In genomic region chr11:14522801-14523200, GRCh38 we compare ENCODE assay signal across 26 cellular contexts. TPM values are rescaled to one million over a fixed set of nuclear protein-coding genes. Genes with fewer than 3 reads are reported as not detected.
DNase-seq lines count a peak whose midpoint lies in the region; ATAC-seq, FAIRE-seq and TF ChIP-seq lines count a peak whose summit lies in the region.
"Had no signal": no experiment of that assay in that cellular context is flagged by ENCODE, and none has a peak within 500 bp of the region (broad histone marks: within the 10 kb centered on the region; RNA-seq: fewer than 3 reads in every experiment).

No MANE protein-coding gene starts in this region.

- no peak for TF ChIP-seq RAD21 in K562 (CRISPR knock-in tag; conservative IDR thresholded peaks at IDR 0.05 in 1 of 2, IDR thresholded peaks at IDR 0.05 in 1 of 2)

- no peaks in the 10 kb centered on the region for H3K9me3 Mint-ChIP-seq in activated naive CD8-positive, alpha-beta T cell (ENCODE audit: low read depth)
- H3K9me3 Mint-ChIP-seq in activated naive CD8-positive, alpha-beta T cell treated with anti-CD3 and anti-CD28 coated beads for 36 hours = no peaks in the 10 kb centered on the region
- no peaks in the 10 kb centered on the region for H3K9me3 Mint-ChIP-seq in natural killer cell
- no peaks in the 10 kb centered on the region for H3K9me3 Mint-ChIP-seq in natural killer cell treated with Interleukin-12 subunit alpha and Interleukin-12 subunit beta and Interleukin-15 and Interleukin-18, amount 100 ng/mL, for 72 hours
- H3K9me3 Mint-ChIP-seq: CD4-positive, alpha-beta memory T cell; CD8-positive, alpha-beta memory T cell had no signal

- H3K4me1 Mint-ChIP-seq in activated naive CD8-positive, alpha-beta T cell (ENCODE audit: low read depth) = peaks cover 21% of the 10 kb centered on the region
- peaks cover 7% of the 10 kb centered on the region for H3K4me1 Mint-ChIP-seq in activated naive CD8-positive, alpha-beta T cell treated with anti-CD3 and anti-CD28 coated beads for 36 hours
- H3K4me1 Mint-ChIP-seq in natural killer cell = peaks cover 26 to 28% of the 10 kb centered on the region in 2 donors
- H3K4me1 Mint-ChIP-seq in natural killer cell treated with Interleukin-12 subunit alpha and Interleukin-12 subunit beta and Interleukin-15 and Interleukin-18, amount 100 ng/mL, for 72 hours (ENCODE audit: low read depth in 2 of 2) = peaks cover 22 to 24% of the 10 kb centered on the region in 2 donors

- no peak overlapping the region for H3K4me3 Mint-ChIP-seq in activated naive CD8-positive, alpha-beta T cell
- no peak overlapping the region for H3K4me3 Mint-ChIP-seq in activated naive CD8-positive, alpha-beta T cell treated with anti-CD3 and anti-CD28 coated beads for 36 hours
- peak overlapping the region; percentile 28 for H3K4me3 Mint-ChIP-seq in natural killer cell
- no peak overlapping the region for H3K4me3 Mint-ChIP-seq in natural killer cell treated with Interleukin-12 subunit alpha and Interleukin-12 subunit beta and Interleukin-15 and Interleukin-18, amount 100 ng/mL, for 72 hours
- H3K4me3 Mint-ChIP-seq: B cell; CD4-positive, alpha-beta memory T cell had no signal

- H3K4me2 ChIP-seq in K562 (ENCODE audit: insufficient read depth, low read length) = no peak overlapping the region
- H3K4me2 ChIP-seq: A549; BLaER1 treated with 17β-estradiol and CSF1 and Interleukin-3, amounts not matched to agents 10 nM and 100 nM had no signal

- H3K4me3 ChIP-seq in K562 = no peak overlapping the region
- H3K4me3 ChIP-seq: A549; BLaER1 treated with 17β-estradiol and CSF1 and Interleukin-3, amounts not matched to agents 10 nM and 100 nM; GM12878 had no signal

- H3K36me3 Mint-ChIP-seq in activated naive CD8-positive, alpha-beta T cell = peaks cover 6% of the 10 kb centered on the region
- H3K36me3 Mint-ChIP-seq in activated naive CD8-positive, alpha-beta T cell treated with anti-CD3 and anti-CD28 coated beads for 36 hours = peaks cover 23% of the 10 kb centered on the region
- H3K36me3 Mint-ChIP-seq in natural killer cell = peaks cover 7% of the 10 kb centered on the region
- peaks cover 17% of the 10 kb centered on the region for H3K36me3 Mint-ChIP-seq in natural killer cell treated with Interleukin-12 subunit alpha and Interleukin-12 subunit beta and Interleukin-15 and Interleukin-18, amount 100 ng/mL, for 72 hours

- H3K27ac ChIP-seq in K562 (ENCODE audit: extremely low read depth, low read depth, low read length) = no peak overlapping the region
- H3K27ac ChIP-seq: 22Rv1; A549; BLaER1 treated with 17β-estradiol and CSF1 and Interleukin-3, amounts not matched to agents 10 nM and 100 nM; C4-2B had no signal

- H3K79me2 ChIP-seq in K562 (ENCODE audit: control insufficient read depth, insufficient read depth, low read length) = peaks cover 32% of the 10 kb centered on the region

- no peak overlapping the region for H3K9ac ChIP-seq in K562 (ENCODE audit: insufficient read depth in 1 of 2, low read depth in 2 of 2, low read length in 2 of 2)
- H3K9ac ChIP-seq: BLaER1 treated with 17β-estradiol and CSF1 and Interleukin-3, amounts not matched to agents 10 nM and 100 nM had no signal

- in situ Hi-C loops in K562 (cut with MboI) = loop anchor here (10.0 kb wide), 1 partner anchor 372 kb away; the partner anchor contains the start of gene CYP2R1

- FAIRE-seq in K562 (lab: Jason Lieb, UNC) = no peak
- FAIRE-seq: A549, GM12878, GM12892, GM18507 had no signal

- ATAC-seq in natural killer cell (no peak), K562 (no peak), GM21737 (IDR thresholded peaks at IDR 0.05; ENCODE audit: unreplicated experiment) (no peak), GM19463 (IDR thresholded peaks at IDR 0.05; ENCODE audit: unreplicated experiment) (no peak)
- ATAC-seq in natural killer cell treated with Interleukin-12 subunit alpha and Interleukin-12 subunit beta and Interleukin-15 and Interleukin-18, amount 100 ng/mL, for 72 hours = no peak
- ATAC-seq: A549, GM12878 had no signal

- no peaks in the 10 kb centered on the region for H3K9me1 ChIP-seq in K562 (ENCODE audit: control insufficient read depth, insufficient read depth, low read length)

- peak overlapping the region; percentile 18 for H3K27ac Mint-ChIP-seq in activated naive CD8-positive, alpha-beta T cell
- H3K27ac Mint-ChIP-seq in activated naive CD8-positive, alpha-beta T cell treated with anti-CD3 and anti-CD28 coated beads for 36 hours = no peak overlapping the region
- H3K27ac Mint-ChIP-seq in natural killer cell = no peak overlapping the region
- no peak overlapping the region for H3K27ac Mint-ChIP-seq in natural killer cell treated with Interleukin-12 subunit alpha and Interleukin-12 subunit beta and Interleukin-15 and Interleukin-18, amount 100 ng/mL, for 72 hours
- H3K27ac Mint-ChIP-seq: B cell had no signal

- POLR2A ChIA-PET in K562 (lab: Yijun Ruan, JAX) = interaction anchor here (1.1 kb wide), 1 partner anchor 24 kb away, joined by 3 read pairs; no protein-coding TSS in a partner anchor

- H3K27me3 ChIP-seq in K562 (ENCODE audit: control insufficient read depth in 2 of 2, insufficient read depth in 2 of 2, low read length in 2 of 2) = no peaks in the 10 kb centered on the region
- H3K27me3 ChIP-seq: BLaER1 treated with 17β-estradiol and CSF1 and Interleukin-3, amounts not matched to agents 10 nM and 100 nM had no signal

- H4K20me1 ChIP-seq in K562 (replicated peaks; ENCODE audit: control insufficient read depth, insufficient read depth, low read length) = 0 out of 2 replicates have a peak, but pooled peaks cover 4% of the 10 kb centered on the region

- peaks cover 20% of the 10 kb centered on the region; the same call in 2 of the 3 replicates for H3K36me3 ChIP-seq in K562 (ENCODE audit: control insufficient read depth, insufficient read depth, low read length)

- 100% methylated on average over 1 of the region's 1 CpG for WGBS in K562 (ENCODE audit: insufficient coverage, low coverage, missing lambda C conversion rate)

- intact Hi-C loops in natural killer cell (cut with micrococcal nuclease) = loop anchor here (5.0 kb wide), 3 partner anchors 54 to 244 kb away; partner anchors contain the start of gene PDE3B
- intact Hi-C loops in K562 (cut with micrococcal nuclease) = loop anchor here (5.0 kb wide), 3 partner anchors 120 to 370 kb away; partner anchors contain the start of genes CYP2R1 and PDE3B

- no peak for TF ChIP-seq EP300 in K562 (IDR thresholded peaks at IDR 0.05; ENCODE audit: low read length)

- TF ChIP-seq CTCF in natural killer cell (IDR thresholded peaks at IDR 0.05) (no peak), K562 (IDR thresholded peaks at IDR 0.05 in 2 of 3, conservative IDR thresholded peaks at IDR 0.05 in 1 of 3; ENCODE audit: insufficient read depth in 2 of 3, low read depth in 1 of 3, low read length in 3 of 3) (no peak)

- H2AFZ ChIP-seq in K562 (ENCODE audit: low read depth, low read length) = no peak overlapping the region

- H3K4me1 ChIP-seq in K562 (replicated peaks in 1 of 2; ENCODE audit: control insufficient read depth in 2 of 2, insufficient read depth in 2 of 2, low read length in 2 of 2) = peaks cover 6 to 8% of the 10 kb centered on the region in 2 experiments; a peak in 3 of 5 replicates

- no TSS peak for BruUV-seq in K562 (replicated peaks; lab: Mats Ljungman, UMichigan)

- no peaks in the 10 kb centered on the region for H3K9me3 ChIP-seq in K562 (replicated peaks; ENCODE audit: control insufficient read depth, insufficient read depth, low read depth, low read length)
- H3K9me3 ChIP-seq: A549; BLaER1 treated with 17β-estradiol and CSF1 and Interleukin-3, amounts not matched to agents 10 nM and 100 nM had no signal

- no peaks in the 10 kb centered on the region for H3K27me3 Mint-ChIP-seq in activated naive CD8-positive, alpha-beta T cell
- no peaks in the 10 kb centered on the region for H3K27me3 Mint-ChIP-seq in activated naive CD8-positive, alpha-beta T cell treated with anti-CD3 and anti-CD28 coated beads for 36 hours
- H3K27me3 Mint-ChIP-seq in natural killer cell (ENCODE audit: low read depth in 2 of 2) = no peaks in the 10 kb centered on the region
- H3K27me3 Mint-ChIP-seq in natural killer cell treated with Interleukin-12 subunit alpha and Interleukin-12 subunit beta and Interleukin-15 and Interleukin-18, amount 100 ng/mL, for 72 hours = no peaks in the 10 kb centered on the region
- H3K27me3 Mint-ChIP-seq: B cell; CD4-positive, alpha-beta memory T cell; CD8-positive, alpha-beta memory T cell had no signal

- CTCF ChIA-PET in K562 (lab: Yijun Ruan, JAX; ENCODE audit: low intra/inter-chr PET ratio) = no interaction called here

- no peak for DNase-seq in activated naive CD8-positive, alpha-beta T cell treated with anti-CD3 and anti-CD28 coated beads for 36 hours
- no peak for DNase-seq in natural killer cell
- DNase-seq in natural killer cell treated with Interleukin-12 subunit alpha and Interleukin-12 subunit beta and Interleukin-15 and Interleukin-18, amount 100 ng/mL, for 72 hours (ENCODE audit: low spot score) = no peak
- DNase-seq in K562 (ENCODE audit: extremely low read depth in 1 of 4, low spot score in 3 of 4) = no peak
- DNase-seq: AML-193; CD4-positive, alpha-beta memory T cell; CD8-positive, alpha-beta memory T cell; COR-L47; DMS 273 treated with DMSO at 0.1 percent for 48 hours; DMS153; DMS53; DMS79; DND-41; EL; GDM1 had no signal

- no peak for TF ChIP-seq POLR2A in K562 (conservative IDR thresholded peaks at IDR 0.05)

RNA-seq across cellular contexts. Expression of gene PSMA1, which starts 2.6 kb away (rescaled TPM):
- 100 to 1,000 TPM; 355 to 367 TPM for total RNA-seq in activated naive CD8-positive, alpha-beta T cell treated with anti-CD3 and anti-CD28 coated beads for 36 hours
- total RNA-seq in natural killer cell (100 to 1,000 TPM; 143 to 176 (median 155) TPM), K562 (2014; rRNA removed) (281 and 317 TPM in 2 replicates), K562 (2014; rRNA removed; fragmentation: Illumina TruSeq; extraction: Trizol) (424 and 473 TPM in 2 replicates), K562 (2015; rRNA removed; fragmentation: Illumina TruSeq; extraction: Trizol) (379 and 441 TPM in 2 replicates), K562 (2021) (284 and 295 TPM in 2 replicates)
- total RNA-seq in natural killer cell treated with Interleukin-12 subunit alpha and Interleukin-12 subunit beta and Interleukin-15 and Interleukin-18, amount 100 ng/mL, for 72 hours = 100 to 1,000 TPM; 219 to 259 TPM
- 169 and 321 TPM in 2 replicates for total RNA-seq in K562 (2011; cell fraction: chromatin; rRNA removed; ENCODE audit: low replicate concordance)
- total RNA-seq in K562 (2011; cell fraction: nucleolus; rRNA removed) = 117 and 149 TPM in 2 replicates
- total RNA-seq in K562 (2011; cell fraction: nucleoplasm; rRNA removed) = 172 and 211 TPM in 2 replicates
- polyA plus RNA-seq in K562 (2011; rRNA removed) (374 and 470 TPM in 2 replicates), K562 (2014; fragmentation: Illumina TruSeq; extraction: Trizol) (254 and 283 TPM in 2 replicates), K562 (2014; fragmentation: Nextera tagmentation; extraction: Ambion mirVana) (1,000 to 10,000 TPM in 1 of 2 experiments, 100 to 1,000 TPM in 1; 820 to 1,007 TPM), K562 (2014; rRNA removed) (336 and 338 TPM in 2 replicates)
- polyA plus RNA-seq in K562 (2011; cell fraction: cytosol; rRNA removed) = 169 and 312 TPM in 2 replicates
- polyA plus RNA-seq in K562 (2011; cell fraction: nucleus; rRNA removed) = 253 and 345 TPM in 2 replicates
- polyA plus RNA-seq in K562 (2012) = 377 and 384 TPM in 2 replicates
- 379 and 387 TPM in 2 replicates for polyA minus RNA-seq in K562 (2011; rRNA and poly(A)+ RNA removed)
- polyA minus RNA-seq in K562 (2011; cell fraction: cytosol; rRNA and poly(A)+ RNA removed) = 127 and 156 TPM in 2 replicates
- polyA minus RNA-seq in K562 (2011; cell fraction: nucleus; rRNA and poly(A)+ RNA removed) = 110 and 145 TPM in 2 replicates

RNA-seq across cellular contexts. Expression of gene COPB1, which starts 23.2 kb away (rescaled TPM):
- total RNA-seq in activated naive CD8-positive, alpha-beta T cell treated with anti-CD3 and anti-CD28 coated beads for 36 hours = 100 to 1,000 TPM in 1 of 2 experiments, 10 to 100 TPM in 1; 99.6 to 100 TPM
- total RNA-seq in natural killer cell (10 to 100 TPM; 77.1 to 83.8 (median 80.4) TPM), K562 (2014; rRNA removed) (71.6 and 84.9 TPM in 2 replicates), K562 (2014; rRNA removed; fragmentation: Illumina TruSeq; extraction: Trizol) (143 and 153 TPM in 2 replicates), K562 (2015; rRNA removed; fragmentation: Illumina TruSeq; extraction: Trizol) (119 and 125 TPM in 2 replicates), K562 (2021) (86.5 and 90.1 TPM in 2 replicates)
- 100 to 1,000 TPM in 1 of 2 donors, 10 to 100 TPM in 1; 88.4 to 107 TPM for total RNA-seq in natural killer cell treated with Interleukin-12 subunit alpha and Interleukin-12 subunit beta and Interleukin-15 and Interleukin-18, amount 100 ng/mL, for 72 hours
- total RNA-seq in K562 (2011; cell fraction: chromatin; rRNA removed; ENCODE audit: low replicate concordance) = 61.0 and 164 TPM in 2 replicates
- total RNA-seq in K562 (2011; cell fraction: nucleolus; rRNA removed) = 48.2 and 59.1 TPM in 2 replicates
- 91.1 and 154 TPM in 2 replicates for total RNA-seq in K562 (2011; cell fraction: nucleoplasm; rRNA removed)
- polyA plus RNA-seq in K562 (2011; rRNA removed) (178 and 188 TPM in 2 replicates), K562 (2014; fragmentation: Illumina TruSeq; extraction: Trizol) (91.1 and 91.6 TPM in 2 replicates), K562 (2014; fragmentation: Nextera tagmentation; extraction: Ambion mirVana) (100 to 1,000 TPM in 1 of 2 experiments, 10 to 100 TPM in 1; 89.6 to 111 TPM), K562 (2014; rRNA removed) (64.7 and 80.5 TPM in 2 replicates)
- 41.3 and 73.4 TPM in 2 replicates for polyA plus RNA-seq in K562 (2011; cell fraction: cytosol; rRNA removed)
- 62.8 and 93.7 TPM in 2 replicates for polyA plus RNA-seq in K562 (2011; cell fraction: nucleus; rRNA removed)
- 78.4 and 119 TPM in 2 replicates for polyA plus RNA-seq in K562 (2012)
- polyA minus RNA-seq in K562 (2011; rRNA and poly(A)+ RNA removed) = 185 and 240 TPM in 2 replicates
- polyA minus RNA-seq in K562 (2011; cell fraction: cytosol; rRNA and poly(A)+ RNA removed) = 100 and 103 TPM in 2 replicates
- 30.6 and 78.1 TPM in 2 replicates for polyA minus RNA-seq in K562 (2011; cell fraction: nucleus; rRNA and poly(A)+ RNA removed)
